16 cellular contexts compared by ENCODE assay signal in the genomic region with DNA sequence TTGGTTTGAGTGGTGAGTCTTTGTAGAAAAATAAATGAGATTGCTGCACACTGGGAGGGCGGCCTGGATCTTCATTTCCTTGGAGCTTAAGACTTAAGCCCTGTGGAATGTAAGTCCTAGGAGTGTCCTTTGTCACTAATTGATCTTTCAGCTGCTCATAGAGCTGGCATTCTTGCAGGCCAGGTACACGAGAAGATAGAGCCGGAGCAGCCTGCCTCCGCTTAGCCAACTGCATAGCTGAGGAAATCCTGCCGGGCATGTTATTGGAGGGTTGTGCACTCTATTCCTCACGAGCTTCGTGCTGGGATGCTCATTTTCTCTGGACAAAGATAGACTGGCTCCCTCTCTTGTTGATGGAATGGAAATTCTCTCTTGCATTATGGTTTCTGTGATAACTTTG.
DNase-seq lines count a peak whose midpoint lies in the region; ATAC-seq and TF ChIP-seq lines count a peak whose summit lies in the region.
"Had no signal": no experiment of that assay in that cellular context is flagged by ENCODE, and none has a peak within 500 bp of the region (broad histone marks: within the 10 kb centered on the region; RNA-seq: fewer than 3 reads in every experiment).

No MANE protein-coding gene starts in this region.

- peaks cover 40% of the 10 kb centered on the region for H3K27me3 Mint-ChIP-seq in osteocyte (ENCODE audit: unreplicated experiment)
- peaks cover 56% of the 10 kb centered on the region for H3K27me3 Mint-ChIP-seq in activated T-cell treated with anti-CD3 and anti-CD28 coated beads, Interleukin-2, amount 50 U/mL, for 24 hours

- H3K4me3 Mint-ChIP-seq in osteocyte (ENCODE audit: unreplicated experiment), result no peak overlapping the region
- H3K4me3 Mint-ChIP-seq in activated T-cell treated with anti-CD3 and anti-CD28 coated beads, Interleukin-2, amount 50 U/mL, for 24 hours, result no peak overlapping the region
- H3K4me3 Mint-ChIP-seq: stimulated activated naive CD8-positive, alpha-beta T cell treated with anti-CD3 and anti-CD28 coated beads, Interleukin-15, amount 100 ng/mL, for 72 hours had no signal

- no peaks in the 10 kb centered on the region for H3K36me3 Mint-ChIP-seq in osteocyte (ENCODE audit: unreplicated experiment)
- no peaks in the 10 kb centered on the region for H3K36me3 Mint-ChIP-seq in activated T-cell treated with anti-CD3 and anti-CD28 coated beads, Interleukin-2, amount 50 U/mL, for 24 hours (ENCODE audit: low read depth)

- DNase-seq in ELF-1 (ENCODE audit: low read depth, low spot score) (peak; percentile 64), NCI-H82 (lab: John Stamatoyannopoulos, UW) (peak; percentile 92), fibroblast of gingiva (ENCODE audit: low read depth) (peak; percentile 19), osteocyte (ENCODE audit: extremely low spot score, unreplicated experiment) (no peak), NCI-H2171 treated with DMSO at 0.1 percent for 48 hours (lab: John Stamatoyannopoulos, UW) (no peak), hepatic stellate cell (ENCODE audit: low spot score) (no peak)
- no peak for DNase-seq in activated T-cell treated with anti-CD3 and anti-CD28 coated beads, Interleukin-2, amount 50 U/mL, for 24 hours
- DNase-seq: activated CD4-positive, alpha-beta T cell treated with anti-CD3 and anti-CD28 coated beads, Interleukin-2, amount 50 U/mL, for 1 hour; EL; NCI-H1436 treated with DMSO at 0.1 percent for 48 hours; NCI-H345; ovary; stimulated activated CD4-positive, alpha-beta T cell treated with anti-CD3 and anti-CD28 coated beads, Interleukin-2, amount 100 ng/mL, for 24 hours; stimulated activated naive CD8-positive, alpha-beta T cell treated with anti-CD3 and anti-CD28 coated beads, Interleukin-15, amount 100 ng/mL, for 72 hours had no signal

- H3K4me1 Mint-ChIP-seq in osteocyte (ENCODE audit: unreplicated experiment), result peaks cover 11% of the 10 kb centered on the region
- peaks cover 8% of the 10 kb centered on the region for H3K4me1 Mint-ChIP-seq in activated T-cell treated with anti-CD3 and anti-CD28 coated beads, Interleukin-2, amount 50 U/mL, for 24 hours (ENCODE audit: low read depth)

- ATAC-seq in GM21447 (IDR thresholded peaks at IDR 0.05; ENCODE audit: unreplicated experiment), result no peak
- ATAC-seq: gastroesophageal sphincter; stimulated activated naive CD8-positive, alpha-beta T cell treated with anti-CD3 and anti-CD28 coated beads, Interleukin-15, amount 100 ng/mL, for 72 hours had no signal

- peak; percentile 8 for TF ChIP-seq CTCF in osteocyte (IDR thresholded peaks at IDR 0.05)

- no peaks in the 10 kb centered on the region for H3K9me3 Mint-ChIP-seq in osteocyte (ENCODE audit: unreplicated experiment)
- no peaks in the 10 kb centered on the region for H3K9me3 Mint-ChIP-seq in activated T-cell treated with anti-CD3 and anti-CD28 coated beads, Interleukin-2, amount 50 U/mL, for 24 hours
- H3K9me3 Mint-ChIP-seq: stimulated activated naive CD8-positive, alpha-beta T cell treated with anti-CD3 and anti-CD28 coated beads, Interleukin-15, amount 100 ng/mL, for 72 hours had no signal

- H3K27ac Mint-ChIP-seq in osteocyte (ENCODE audit: unreplicated experiment), result no peak overlapping the region
- H3K27ac Mint-ChIP-seq in activated T-cell treated with anti-CD3 and anti-CD28 coated beads, Interleukin-2, amount 50 U/mL, for 24 hours, result no peak overlapping the region
- H3K27ac Mint-ChIP-seq: stimulated activated naive CD8-positive, alpha-beta T cell treated with anti-CD3 and anti-CD28 coated beads, Interleukin-15, amount 100 ng/mL, for 72 hours had no signal

Comparison
In these comparisons a context has a peak if more than half of its experiments do, and no peak if none do; other contexts are left out.
1. DNase-seq: peak in ELF-1 (single experiment), NCI-H82 (single experiment) and fibroblast of gingiva (single experiment); none in osteocyte (single experiment), activated T-cell treated with anti-CD3 and anti-CD28 coated beads, Interleukin-2, amount 50 U/mL, for 24 hours (single experiment), NCI-H2171 treated with DMSO at 0.1 percent for 48 hours (single experiment) and hepatic stellate cell (single experiment).